8 cellular contexts compared by ENCODE assay signal in genomic region chrX:49079489-49080428, GRCh38. TPM values are rescaled to one million over a fixed set of nuclear protein-coding genes. Genes with fewer than 3 reads are reported as not detected.
A peak's percentile ranks its signal among the peaks of the same experiment; 100 is the strongest.
DNase-seq lines count a peak whose midpoint lies in the region; ATAC-seq and TF ChIP-seq lines count a peak whose summit lies in the region.

TSS of gene WDR45 (minus strand) at chrX:49079887. CDS start at chrX:49078095, 1,792 bp downstream.

- peak; percentile 9 for DNase-seq in DMS153 (lab: John Stamatoyannopoulos, UW)
- peak; percentile 53 for DNase-seq in MM.1S
- peak; percentile 30 to 61 (median 49) for DNase-seq in T-helper 17 cell
- peak; percentile 12 for DNase-seq in amniotic stem cell (lab: John Stamatoyannopoulos, UW)
- DNase-seq in left cardiac atrium = peak; percentile 81
- peak; percentile 66 for DNase-seq in prostate gland (ENCODE audit: low spot score)
- DNase-seq in ureter (ENCODE audit: low spot score) = peak; percentile 79

- H3F3A ChIP-seq in MM.1S (ENCODE audit: insufficient read depth, low read length) = no peaks in the 10 kb centered on the region

- WGBS in prostate gland = under 1% methylated on average over 40 of the region's 55 CpGs

- TF ChIP-seq POLR2A in prostate gland (IDR thresholded peaks at IDR 0.05) = peak; percentile 79

- peak within 1 kb of the TSS; percentile 68 for H3K4me2 ChIP-seq in MM.1S (ENCODE audit: low read depth, low read length)

- peak within 1 kb of the TSS; percentile 66; the same call in 1 of the 2 replicates for H3K27ac ChIP-seq in MM.1S (ENCODE audit: low read length)
- H3K27ac ChIP-seq in prostate gland = peak within 1 kb of the TSS; percentile 91 to 94

- peak within 1 kb of the TSS; percentile 79 for H3K4me3 ChIP-seq in MM.1S (ENCODE audit: low read length)
- H3K4me3 ChIP-seq in prostate gland = peak within 1 kb of the TSS; percentile 51 to 54

- H3K27me3 ChIP-seq in MM.1S (replicated peaks; ENCODE audit: insufficient read depth, low read length) (no peaks in the 10 kb centered on the region), prostate gland (replicated peaks; ENCODE audit: insufficient read depth) (no peaks in the 10 kb centered on the region)

- H3K9me3 ChIP-seq in MM.1S (replicated peaks; ENCODE audit: insufficient read depth, low read length) (no peaks in the 10 kb centered on the region), T-helper 17 cell (ENCODE audit: control insufficient read depth, low read length, poor library complexity, severe bottlenecking) (no peaks in the 10 kb centered on the region), prostate gland (no peaks in the 10 kb centered on the region)

- H3K36me3 ChIP-seq in MM.1S (replicated peaks; ENCODE audit: insufficient read depth, low read length) (no peaks in the 10 kb centered on the region), prostate gland (no peaks in the 10 kb centered on the region)

- intact Hi-C loops in left cardiac atrium (cut with DNase I) = no loop called here
- intact Hi-C loops in prostate gland (cut with DNase I) = no loop called here

- peaks cover 9% of the 10 kb centered on the region for H3K4me1 Mint-ChIP-seq in T-helper 17 cell

- no peaks in the 10 kb centered on the region for H3K9me2 ChIP-seq in MM.1S (replicated peaks; ENCODE audit: insufficient read depth, low read length)

- H3K4me3 Mint-ChIP-seq in T-helper 17 cell = peak within 1 kb of the TSS; percentile 95

- no peak for TF ChIP-seq CTCF in MM.1S (IDR thresholded peaks at IDR 0.05; ENCODE audit: low read length)
- TF ChIP-seq CTCF in prostate gland (IDR thresholded peaks at IDR 0.05) = no peak

- H3K27me3 Mint-ChIP-seq in T-helper 17 cell = no peaks in the 10 kb centered on the region

- peak within 1 kb of the TSS; percentile 95 for H3K27ac Mint-ChIP-seq in T-helper 17 cell

- peaks cover 2% of the 10 kb centered on the region for H3K36me3 Mint-ChIP-seq in T-helper 17 cell (ENCODE audit: low read depth)

- peak within 1 kb of the TSS; percentile 53 for H2AFZ ChIP-seq in MM.1S (ENCODE audit: low read length)

- H4K20me1 ChIP-seq in MM.1S (ENCODE audit: insufficient read depth, low read length) = no peaks in the 10 kb centered on the region

- 0 out of 2 replicates have a peak, but pooled peaks cover 2% of the 10 kb centered on the region for H3K79me2 ChIP-seq in MM.1S (ENCODE audit: low read length)

- H3K9ac ChIP-seq in MM.1S (ENCODE audit: low read length) = peak within 1 kb of the TSS; percentile 91

- H3K4me1 ChIP-seq in MM.1S (ENCODE audit: low read length) (no peaks in the 10 kb centered on the region), prostate gland (replicated peaks) (no peaks in the 10 kb centered on the region)

- peak; percentile 83 for ATAC-seq in GM21723 (IDR thresholded peaks at IDR 0.05; ENCODE audit: unreplicated experiment)
- ATAC-seq in T-helper 17 cell = peak; percentile 84
- ATAC-seq in left cardiac atrium = peak; percentile 91 to 93

RNA-seq across cellular contexts. Expression of gene WDR45, which starts in this region (rescaled TPM):
- total RNA-seq in T-helper 17 cell = 10 to 100 TPM; 69.9 to 73.5 TPM
- total RNA-seq in left cardiac atrium = 10 to 100 TPM; 52.3 to 61.1 TPM
- 10 to 100 TPM; 67.8 to 93.6 TPM for total RNA-seq in prostate gland
- total RNA-seq in ureter = 60.8 TPM

Comparison
In these comparisons a context has a peak if more than half of its experiments do, and no peak if none do; other contexts are left out.
1. Peak in every context shown above with its lines: DNase-seq, ATAC-seq, H3K4me3 ChIP-seq and H3K27ac ChIP-seq.
2. DNase-seq: peak in every context shown above with its lines; median percentile 81 in left cardiac atrium; 79 in ureter; 66 in prostate gland; 53 in MM.1S; 49 in T-helper 17 cell; 12 in amniotic stem cell; 9 in DMS153.